In the genomic region with DNA sequence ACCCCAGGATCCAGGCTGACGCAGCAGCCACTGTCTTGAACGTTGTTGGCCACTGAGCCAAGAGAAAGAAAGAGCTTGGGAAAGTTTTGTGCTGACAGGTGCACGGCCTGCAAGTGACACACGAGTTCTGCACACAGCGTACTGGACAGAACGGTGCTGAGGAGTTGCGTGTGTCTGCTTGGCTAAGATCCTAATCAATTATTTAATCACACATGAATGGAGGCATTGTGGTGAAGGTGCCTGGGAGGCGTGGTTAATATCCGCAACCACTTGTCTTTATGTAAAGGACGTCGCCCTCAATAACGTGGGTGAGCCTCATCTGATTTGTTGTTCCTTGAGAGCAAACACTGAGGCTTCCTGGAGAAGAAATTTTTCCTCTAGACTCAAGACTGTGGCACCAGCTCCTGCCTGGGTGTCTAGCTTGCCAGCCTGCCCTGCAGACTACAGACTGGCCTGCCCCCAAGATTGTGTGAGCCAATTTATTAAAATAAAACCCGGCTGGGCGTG, we compare ENCODE assay signal across 18 cellular contexts. TPM values are rescaled to one million over a fixed set of nuclear protein-coding genes. Genes with fewer than 3 reads are reported as not detected.
DNase-seq lines count a peak whose midpoint lies in the region; ATAC-seq and TF ChIP-seq lines count a peak whose summit lies in the region.
"Had no signal": no experiment of that assay in that cellular context is flagged by ENCODE, and none has a peak within 500 bp of the region (broad histone marks: within the 10 kb centered on the region; RNA-seq: fewer than 3 reads in every experiment).

No MANE protein-coding gene starts in this region.

- H3K36me3 ChIP-seq in mammary epithelial cell (ENCODE audit: insufficient read depth, low read length) (no peaks in the 10 kb centered on the region), neural progenitor cell (no peaks in the 10 kb centered on the region), ascending aorta (no peaks in the 10 kb centered on the region)
- H3K36me3 ChIP-seq: Peyer's patch had no signal

- H3K27me3 ChIP-seq in mammary epithelial cell (ENCODE audit: insufficient read depth, low read length) = no peaks in the 10 kb centered on the region
- H3K27me3 ChIP-seq in neural progenitor cell = no peaks in the 10 kb centered on the region
- no peaks in the 10 kb centered on the region for H3K27me3 ChIP-seq in ascending aorta
- H3K27me3 ChIP-seq: Peyer's patch had no signal

- H3K4me1 ChIP-seq in mammary epithelial cell (ENCODE audit: insufficient read depth, low read length) = peaks cover 22% of the 10 kb centered on the region
- no peaks in the 10 kb centered on the region for H3K4me1 ChIP-seq in neural progenitor cell
- H3K4me1 ChIP-seq in ascending aorta = peaks cover 15 to 29% of the 10 kb centered on the region in 2 donors

- H3K27ac Mint-ChIP-seq in neural progenitor cell = peak overlapping the region; percentile 65
- H3K27ac Mint-ChIP-seq: activated CD4-positive, alpha-beta T cell treated with anti-CD3 and anti-CD28 coated beads for 36 hours; activated T-cell treated with anti-CD3 and anti-CD28 coated beads, Interleukin-2, amount 50 U/mL, for 24 hours had no signal

- BruUV-seq in mammary epithelial cell (replicated peaks; lab: Mats Ljungman, UMichigan) = no TSS peak

- H3K9me3 Mint-ChIP-seq in neural progenitor cell = no peaks in the 10 kb centered on the region
- H3K9me3 Mint-ChIP-seq: activated T-cell treated with anti-CD3 and anti-CD28 coated beads, Interleukin-2, amount 50 U/mL, for 24 hours had no signal

- H3K36me3 Mint-ChIP-seq in neural progenitor cell = no peaks in the 10 kb centered on the region

- intact Hi-C loops in mammary epithelial cell (cut with micrococcal nuclease) (loop anchor here (5.0 to 10.0 kb wide), 2 partner anchors 103 to 1034 kb away; no protein-coding TSS in a partner anchor), ascending aorta (cut with DNase I) (loop anchor here (5.0 to 10.0 kb wide), 3 partner anchors 103 to 1884 kb away; partner anchors contain the start of gene TTYH3), Right ventricle myocardium superior (cut with DNase I) (loop anchor here (10.0 kb wide), 2 partner anchors 294 to 1034 kb away; no protein-coding TSS in a partner anchor)

- H3K4me3 ChIP-seq in mammary epithelial cell (replicated peaks in 1 of 3; ENCODE audit: insufficient read depth in 1 of 3, low read depth in 2 of 3, low read length in 3 of 3) = no peak overlapping the region
- no peak overlapping the region for H3K4me3 ChIP-seq in neural progenitor cell
- H3K4me3 ChIP-seq in ascending aorta = no peak overlapping the region
- H3K4me3 ChIP-seq: Peyer's patch had no signal

- H3K4me3 Mint-ChIP-seq in neural progenitor cell = no peak overlapping the region
- H3K4me3 Mint-ChIP-seq: activated CD4-positive, alpha-beta T cell treated with anti-CD3 and anti-CD28 coated beads for 36 hours; activated T-cell treated with anti-CD3 and anti-CD28 coated beads, Interleukin-2, amount 50 U/mL, for 24 hours had no signal

- H4K20me1 ChIP-seq in mammary epithelial cell (ENCODE audit: insufficient read depth, low read length) (no peaks in the 10 kb centered on the region), neural progenitor cell (ENCODE audit: low read depth) (no peaks in the 10 kb centered on the region)

- H3F3A ChIP-seq in neural progenitor cell (ENCODE audit: low read depth) = peaks cover 4% of the 10 kb centered on the region

- H3K9ac ChIP-seq in mammary epithelial cell (ENCODE audit: insufficient read depth, low read length) = no peak overlapping the region
- no peak overlapping the region for H3K9ac ChIP-seq in neural progenitor cell

- H2AFZ ChIP-seq in mammary epithelial cell (ENCODE audit: low read depth, low read length) = peak overlapping the region; percentile 19
- no peak overlapping the region for H2AFZ ChIP-seq in neural progenitor cell (replicated peaks)

- TF ChIP-seq CTCF in mammary epithelial cell (conservative IDR thresholded peaks at IDR 0.05 in 1 of 2, IDR thresholded peaks at IDR 0.05 in 1 of 2; ENCODE audit: extremely low read depth in 1 of 2, insufficient read depth in 1 of 2, low read depth in 1 of 2, low read length in 2 of 2) (no peak), neural progenitor cell (IDR thresholded peaks at IDR 0.05) (no peak), ascending aorta (IDR thresholded peaks at IDR 0.05) (no peak)

- H3K27ac ChIP-seq in mammary epithelial cell (ENCODE audit: insufficient read depth, low read depth, low read length) = no peak overlapping the region
- H3K27ac ChIP-seq in neural progenitor cell = no peak overlapping the region
- peak overlapping the region in 1 of 2 donors; percentile 53 for H3K27ac ChIP-seq in ascending aorta
- H3K27ac ChIP-seq: Peyer's patch had no signal

- H3K79me2 ChIP-seq in mammary epithelial cell (ENCODE audit: insufficient read depth, low read length) (no peaks in the 10 kb centered on the region), neural progenitor cell (ENCODE audit: low read depth) (no peaks in the 10 kb centered on the region)

- peaks cover 9% of the 10 kb centered on the region for H3K27me3 Mint-ChIP-seq in neural progenitor cell (ENCODE audit: insufficient read depth, low read depth)
- H3K27me3 Mint-ChIP-seq: activated CD4-positive, alpha-beta T cell treated with anti-CD3 and anti-CD28 coated beads for 36 hours; activated T-cell treated with anti-CD3 and anti-CD28 coated beads, Interleukin-2, amount 50 U/mL, for 24 hours had no signal

- dilution Hi-C loops in mammary epithelial cell (cut with HindIII; ENCODE audit: low sequenced_read_pairs) = loop anchor here (10.0 kb wide), 1 partner anchor 56 kb away; no protein-coding TSS in a partner anchor

- CTCF ChIA-PET in mammary epithelial cell (lab: Charles Lee; ENCODE audit: low non-redundant PET) = no interaction called here

- no peak for ATAC-seq in Right ventricle myocardium superior (ENCODE audit: poor library complexity)
- ATAC-seq: activated CD4-positive, alpha-beta T cell treated with anti-CD3 and anti-CD28 coated beads for 36 hours had no signal

- 7% methylated on average over 14 of the region's 14 CpGs for WGBS in mammary epithelial cell (ENCODE audit: low coverage, missing lambda C conversion rate)

- H3K4me2 ChIP-seq in mammary epithelial cell (ENCODE audit: insufficient read depth, low read depth, low read length) = no peak overlapping the region
- no peak overlapping the region for H3K4me2 ChIP-seq in neural progenitor cell

- no peaks in the 10 kb centered on the region for H3K9me3 ChIP-seq in mammary epithelial cell (replicated peaks; ENCODE audit: insufficient read depth, low read length)
- H3K9me3 ChIP-seq in neural progenitor cell (ENCODE audit: low read depth) = no peaks in the 10 kb centered on the region
- H3K9me3 ChIP-seq in ascending aorta = no peaks in the 10 kb centered on the region
- H3K9me3 ChIP-seq: Peyer's patch had no signal

- DNase-seq in DMS79 (lab: John Stamatoyannopoulos, UW) (peak; percentile 63), NCI-H2029 (lab: John Stamatoyannopoulos, UW) (peak; percentile 50), mammary epithelial cell (peak; percentile 87), neural progenitor cell (ENCODE audit: low spot score) (peak; percentile 57), ascending aorta (ENCODE audit: low spot score in 2 of 2) (no peak), NCI-H2081 treated with DMSO at 0.1 percent for 48 hours (lab: John Stamatoyannopoulos, UW) (no peak), Right ventricle myocardium superior (no peak)
- DNase-seq in activated T-cell treated with anti-CD3 and anti-CD28 coated beads, Interleukin-2, amount 50 U/mL, for 48 hours = no peak
- DNase-seq: activated CD4-positive, alpha-beta T cell treated with anti-CD3 and anti-CD28 coated beads for 36 hours; activated T-cell treated with anti-CD3 and anti-CD28 coated beads, Interleukin-2, amount 50 U/mL, for 24 hours; effector CD4-positive, alpha-beta T cell; EL; foreskin fibroblast; Kasumi-1; NCI-H2227 treated with DMSO at 0.1 percent for 48 hours; Peyer's patch; stimulated activated CD4-positive, alpha-beta T cell treated with anti-CD3 and anti-CD28 coated beads, Interleukin-2, amount 100 ng/mL, for 48 hours; stimulated activated naive CD4-positive, alpha-beta T cell had no signal

- H3K4me1 Mint-ChIP-seq in neural progenitor cell = peaks cover 41% of the 10 kb centered on the region

- in situ Hi-C loops in mammary epithelial cell (cut with MboI; ENCODE audit: low sequenced_read_pairs in 2 of 2) = loop anchor here in 1 of 2 donors (25.0 kb wide), 2 partner anchors 1777 to 1902 kb away; no protein-coding TSS in a partner anchor

RNA-seq across cellular contexts. Expression of gene GNA12, which starts 16.6 kb away (rescaled TPM):
- 10 to 100 TPM; 26.2 to 46.0 TPM for total RNA-seq in mammary epithelial cell
- 67.7 TPM for polyA plus RNA-seq in mammary epithelial cell
- polyA minus RNA-seq in mammary epithelial cell = 60.6 TPM
- total RNA-seq in neural progenitor cell (ENCODE audit: low replicate concordance) = 32.2 and 34.7 TPM in 2 replicates
- total RNA-seq in ascending aorta = 61.0 TPM
- 40.6 TPM for total RNA-seq in Right ventricle myocardium superior

Comparison
In these comparisons a context has a peak if more than half of its experiments do, and no peak if none do; other contexts are left out.
1. DNase-seq: peak in DMS79 (single experiment), NCI-H2029 (single experiment), mammary epithelial cell (single experiment) and neural progenitor cell (single experiment); none in ascending aorta (0 of 2), NCI-H2081 treated with DMSO at 0.1 percent for 48 hours (single experiment), Right ventricle myocardium superior (single experiment) and activated T-cell treated with anti-CD3 and anti-CD28 coated beads, Interleukin-2, amount 50 U/mL, for 48 hours (0 of 2).